In the genomic region with DNA sequence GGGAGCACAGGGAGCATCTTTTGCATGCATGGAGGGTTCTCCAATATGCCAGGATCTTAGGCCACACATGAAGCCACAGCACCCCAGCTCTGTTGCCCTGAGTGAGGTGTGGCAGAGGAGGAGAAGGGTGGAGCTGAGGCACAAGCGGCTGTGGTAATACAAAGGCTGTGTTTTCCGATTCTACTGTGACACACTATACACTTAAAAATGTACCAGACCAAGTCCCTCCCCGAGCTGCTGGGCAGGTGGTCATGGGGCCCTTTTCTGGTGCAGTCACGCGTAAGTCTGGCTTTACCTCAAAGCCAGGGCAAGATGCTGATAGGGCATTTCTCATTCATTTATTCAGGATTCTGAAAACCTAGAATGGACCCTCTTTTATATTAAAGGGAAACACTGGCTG, we compare ENCODE assay signal across 19 cellular contexts. TPM values are rescaled to one million over a fixed set of nuclear protein-coding genes. Genes with fewer than 3 reads are reported as not detected.
DNase-seq lines count a peak whose midpoint lies in the region; ATAC-seq and TF ChIP-seq lines count a peak whose summit lies in the region.
"Had no signal": no experiment of that assay in that cellular context is flagged by ENCODE, and none has a peak within 500 bp of the region (broad histone marks: within the 10 kb centered on the region; RNA-seq: fewer than 3 reads in every experiment).

No MANE protein-coding gene starts in this region.

- H3K4me3 Mint-ChIP-seq in neural crest cell, result peak overlapping the region; percentile 73
- H3K4me3 Mint-ChIP-seq: stimulated activated memory B cell treated with anti-CD40 and anti-IgM and Interleukin-4, amounts not matched to agents 10 μg/mL and 1 μg/mL and 100 μg/mL, for 72 hours had no signal

- TF ChIP-seq CTCF in neural crest cell (conservative IDR thresholded peaks at IDR 0.05), result no peak

- peaks cover 46% of the 10 kb centered on the region for H3K4me1 Mint-ChIP-seq in neural crest cell

- DNase-seq in DMS153 (lab: John Stamatoyannopoulos, UW) (peak; percentile 4), DMS153 treated with DMSO at 0.1 percent for 48 hours (lab: John Stamatoyannopoulos, UW; ENCODE audit: unreplicated experiment) (no peak), NCI-H2171 treated with DMSO at 0.1 percent for 48 hours (lab: John Stamatoyannopoulos, UW) (peak; percentile 59), SW480 (ENCODE audit: low spot score) (peak; percentile 56), neural crest cell (ENCODE audit: low read depth, low spot score) (no peak), HT-29 (ENCODE audit: low spot score) (no peak)
- DNase-seq in activated CD4-positive, alpha-beta T cell treated with anti-CD3 and anti-CD28 coated beads for 48 hours, result no peak
- DNase-seq: 8988T; activated CD4-positive, CD25-positive, alpha-beta regulatory T cell treated with anti-CD3 and anti-CD28 coated beads, Interleukin-2, amount 50 U/mL, for 72 hours; anterior cingulate cortex; C1 segment of cervical spinal cord; colonic mucosa; foreskin fibroblast; KBM-7; lower lobe of right lung; transverse colon had no signal

- no peak overlapping the region for H3K27ac Mint-ChIP-seq in neural crest cell (ENCODE audit: unreplicated experiment)
- H3K27ac Mint-ChIP-seq: progenitor cell of endocrine pancreas; stimulated activated memory B cell treated with anti-CD40 and anti-IgM and Interleukin-4, amounts not matched to agents 10 μg/mL and 1 μg/mL and 100 μg/mL, for 72 hours had no signal

- peaks cover 11% of the 10 kb centered on the region for H3K36me3 Mint-ChIP-seq in neural crest cell (ENCODE audit: low read depth)
- H3K36me3 Mint-ChIP-seq: stimulated activated memory B cell treated with anti-CD40 and anti-IgM and Interleukin-4, amounts not matched to agents 10 μg/mL and 1 μg/mL and 100 μg/mL, for 72 hours had no signal

- peaks cover 27% of the 10 kb centered on the region for H3K27me3 Mint-ChIP-seq in neural crest cell (ENCODE audit: low read depth)

- no peaks in the 10 kb centered on the region for H3K9me3 Mint-ChIP-seq in neural crest cell
- H3K9me3 Mint-ChIP-seq: stimulated activated memory B cell treated with anti-CD40 and anti-IgM and Interleukin-4, amounts not matched to agents 10 μg/mL and 1 μg/mL and 100 μg/mL, for 72 hours had no signal

- ATAC-seq in HG02938 (IDR thresholded peaks at IDR 0.05; ENCODE audit: unreplicated experiment), result no peak
- ATAC-seq: lower lobe of right lung; stimulated activated memory B cell treated with anti-CD40 and anti-IgM and Interleukin-4, amounts not matched to agents 10 μg/mL and 1 μg/mL and 100 μg/mL, for 72 hours had no signal

RNA-seq across cellular contexts. Expression of a gene that starts 3.7 kb away (rescaled TPM):
- 43.4 and 45.0 TPM in 2 replicates for total RNA-seq in neural crest cell
- total RNA-seq in HT-29 (2014; rRNA removed; shearing (Covaris generic)), result 0.18 and 0.42 TPM in 2 replicates

RNA-seq across cellular contexts. Expression of a gene that starts 32.9 kb away (rescaled TPM):
- 12.0 and 12.1 TPM in 2 replicates for total RNA-seq in neural crest cell
- total RNA-seq in HT-29 (2014; rRNA removed; shearing (Covaris generic)), result 1.8 and 2.8 TPM in 2 replicates

Comparison
In these comparisons a context has a peak if more than half of its experiments do, and no peak if none do; other contexts are left out.
1. DNase-seq: peak in DMS153 (single experiment), NCI-H2171 treated with DMSO at 0.1 percent for 48 hours (single experiment) and SW480 (single experiment); none in DMS153 treated with DMSO at 0.1 percent for 48 hours (single experiment), neural crest cell (single experiment), HT-29 (single experiment) and activated CD4-positive, alpha-beta T cell treated with anti-CD3 and anti-CD28 coated beads for 48 hours (single experiment).
2. RNA of a gene that starts 3.7 kb away (total RNA-seq): 43.4 to 45.0 TPM in neural crest cell; 0.18 to 0.42 TPM in HT-29; every median in the first group is over 10 times any median in the second.